ENCODE assay signal across 10 cellular contexts in the genomic region with DNA sequence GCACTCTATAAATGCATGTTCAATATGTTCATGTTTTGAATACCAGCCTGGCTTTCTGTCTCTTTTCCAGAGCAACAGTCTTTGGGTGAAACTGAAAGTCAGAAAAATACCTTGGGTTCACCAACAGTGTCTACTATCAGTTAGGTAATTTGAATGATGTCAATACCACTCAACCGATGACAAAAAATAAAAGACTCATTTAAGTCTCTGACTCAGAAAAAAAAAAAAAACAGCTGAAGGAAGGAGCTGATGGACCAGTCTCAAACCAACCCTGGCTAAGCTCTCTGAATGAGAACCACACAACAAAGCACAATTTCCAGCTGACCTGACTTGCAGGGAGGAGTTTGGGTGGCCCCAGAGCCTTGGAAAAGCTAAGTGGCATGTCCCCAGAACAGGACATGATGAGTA. TPM values are rescaled to one million over a fixed set of nuclear protein-coding genes. Genes with fewer than 3 reads are reported as not detected.
A peak's percentile ranks its signal among the peaks of the same experiment; 100 is the strongest.
DNase-seq lines count a peak whose midpoint lies in the region; ATAC-seq and TF ChIP-seq lines count a peak whose summit lies in the region.
"Had no signal": no experiment of that assay in that cellular context is flagged by ENCODE, and none has a peak within 500 bp of the region (broad histone marks: within the 10 kb centered on the region; RNA-seq: fewer than 3 reads in every experiment).

No MANE protein-coding gene starts in this region.

- ATAC-seq in heart left ventricle (no peak), HG02759 (IDR thresholded peaks at IDR 0.05; ENCODE audit: unreplicated experiment) (peak; percentile 93)

- 0 out of 2 replicates have a peak overlapping the region, but pooled peaks have one; percentile 12 for H3K4me2 ChIP-seq in OCI-LY3 (ENCODE audit: low read length)

- intact Hi-C loops in heart left ventricle (cut with DNase I): no loop called here

- H2AFZ ChIP-seq in OCI-LY3 (ENCODE audit: low read depth, low read length): no peak overlapping the region

- 29 to 63% (median 50%) methylated on average over 1 of the region's 1 CpG for WGBS in heart left ventricle, 4 donors

- no peak overlapping the region for H3K4me3 ChIP-seq in right atrium auricular region
- H3K4me3 ChIP-seq in heart left ventricle: no peak overlapping the region
- H3K4me3 ChIP-seq in OCI-LY3 (ENCODE audit: low read length): no peak overlapping the region
- no peak overlapping the region for H3K4me3 ChIP-seq in subcutaneous abdominal adipose tissue (ENCODE audit: low read depth in 1 of 5, low read length in 5 of 5)

- H3K36me3 ChIP-seq in right atrium auricular region: no peaks in the 10 kb centered on the region
- peaks cover 0 to 29% (median 0%) of the 10 kb centered on the region in 9 donors for H3K36me3 ChIP-seq in heart left ventricle
- H3K36me3 ChIP-seq in OCI-LY3 (replicated peaks; ENCODE audit: low read depth, low read length): no peaks in the 10 kb centered on the region
- H3K36me3 ChIP-seq in subcutaneous abdominal adipose tissue (ENCODE audit: control insufficient read depth in 5 of 5, insufficient read depth in 5 of 5, low read length in 5 of 5): peaks cover 0 to 5% (median 3%) of the 10 kb centered on the region in 5 donors

- H4K20me1 ChIP-seq in OCI-LY3 (ENCODE audit: insufficient read depth, low read length): no peaks in the 10 kb centered on the region

- H3K9me3 ChIP-seq in right atrium auricular region (no peaks in the 10 kb centered on the region), heart left ventricle (no peaks in the 10 kb centered on the region), OCI-LY3 (ENCODE audit: insufficient read depth, low read length) (no peaks in the 10 kb centered on the region), subcutaneous abdominal adipose tissue (ENCODE audit: control insufficient read depth in 5 of 5, low read length in 5 of 5) (no peaks in the 10 kb centered on the region)

- peak overlapping the region in 1 of 2 donors; percentile 15 for H3K27ac ChIP-seq in right atrium auricular region
- H3K27ac ChIP-seq in heart left ventricle: peak overlapping the region in 6 of 12 donors; percentile 1 to 46 (median 27)
- no peak overlapping the region for H3K27ac ChIP-seq in OCI-LY3 (ENCODE audit: low read length)
- H3K27ac ChIP-seq in subcutaneous abdominal adipose tissue (ENCODE audit: low read depth, low read length): peak overlapping the region; percentile 37
- H3K27ac ChIP-seq: HL-60 had no signal

- H3K9ac ChIP-seq in OCI-LY3 (ENCODE audit: low read length): no peak overlapping the region
- H3K9ac ChIP-seq in subcutaneous abdominal adipose tissue (ENCODE audit: low read length in 5 of 5): no peak overlapping the region

- H3K4me1 ChIP-seq in right atrium auricular region: peaks cover 0 to 80% of the 10 kb centered on the region in 2 donors
- peaks cover 3 to 96% (median 65%) of the 10 kb centered on the region in 12 donors for H3K4me1 ChIP-seq in heart left ventricle
- H3K4me1 ChIP-seq in OCI-LY3 (ENCODE audit: low read length): peaks cover 5% of the 10 kb centered on the region; the same call in 1 of the 2 replicates
- peaks cover 0 to 48% (median 21%) of the 10 kb centered on the region in 5 donors for H3K4me1 ChIP-seq in subcutaneous abdominal adipose tissue (ENCODE audit: control insufficient read depth in 5 of 5, insufficient read depth in 5 of 5, low read length in 5 of 5)

- TF ChIP-seq POLR2A in heart left ventricle (IDR thresholded peaks at IDR 0.05): no peak

- H3K27me3 ChIP-seq in right atrium auricular region: no peaks in the 10 kb centered on the region
- no peaks in the 10 kb centered on the region for H3K27me3 ChIP-seq in heart left ventricle
- no peaks in the 10 kb centered on the region for H3K27me3 ChIP-seq in OCI-LY3 (ENCODE audit: low read depth, low read length)
- H3K27me3 ChIP-seq in subcutaneous abdominal adipose tissue (ENCODE audit: control insufficient read depth in 5 of 5, insufficient read depth in 4 of 5, low read length in 5 of 5): no peaks in the 10 kb centered on the region

- peak; percentile 53 for DNase-seq in right atrium auricular region (ENCODE audit: low spot score)
- no peak for DNase-seq in heart left ventricle
- DNase-seq in NOMO-1 (lab: John Stamatoyannopoulos, UW; ENCODE audit: unreplicated experiment in 2 of 2): no peak
- DNase-seq in NK-92 treated with Interleukin-12 subunit alpha and Interleukin-12 subunit beta, amount 100 ng/mL, for 24 hours (lab: John Stamatoyannopoulos, UW): no peak
- no peak for DNase-seq in NCI-H1694 (lab: John Stamatoyannopoulos, UW)
- DNase-seq: activated T-cell treated with anti-CD3 and anti-CD28 coated beads for 4 hours had no signal

- no peak for TF ChIP-seq CTCF in right atrium auricular region (IDR thresholded peaks at IDR 0.05)
- no peak for TF ChIP-seq CTCF in heart left ventricle (IDR thresholded peaks at IDR 0.05)
- no peak for TF ChIP-seq CTCF in OCI-LY3 (IDR thresholded peaks at IDR 0.05; ENCODE audit: low read depth, low read length)

- no peaks in the 10 kb centered on the region for H3K79me2 ChIP-seq in OCI-LY3 (ENCODE audit: low read length)

RNA-seq across cellular contexts. Expression of gene ABLIM1, which starts 42.5 kb away (rescaled TPM):
- total RNA-seq in right atrium auricular region: 100 to 1,000 TPM; 359 to 404 TPM
- 100 to 1,000 TPM; 491 to 713 (median 575) TPM for total RNA-seq in heart left ventricle
- 100 to 1,000 TPM; 242 to 276 TPM for polyA plus RNA-seq in heart left ventricle
